Comparison of ENCODE assay signal across 29 cellular contexts in genomic region chr14:79745046-79745445, GRCh38.
"Had no signal": no experiment of that assay in that cellular context is flagged by ENCODE, and none has a peak within 500 bp of the region (broad histone marks: within the 10 kb centered on the region; RNA-seq: fewer than 3 reads in every experiment).

No MANE protein-coding gene starts in this region.

- DNase-seq: activated CD4-positive, alpha-beta memory T cell treated with anti-CD3 and anti-CD28 coated beads for 36 hours; activated CD4-positive, alpha-beta T cell treated with anti-CD3 and anti-CD28 coated beads for 36 hours; activated CD4-positive, alpha-beta T cell treated with anti-CD3 and anti-CD28 coated beads, Interleukin-2, amount 10 ng/mL, durations not matched to agents 24 days and 14 days; activated CD4-positive, CD25-positive, alpha-beta regulatory T cell; activated CD4-positive, CD25-positive, alpha-beta regulatory T cell treated with anti-CD3 and anti-CD28 coated beads, Interleukin-2, amount 50 U/mL, for 72 hours; activated CD8-positive, alpha-beta memory T cell treated with anti-CD3 and anti-CD28 coated beads, Interleukin-2, amount 10 ng/mL, durations not matched to agents 7 days and 5 days; activated CD8-positive, alpha-beta memory T cell treated with anti-CD3 and anti-CD28 coated beads, Interleukin-2, amount 50 U/mL, for 4 hours; activated CD8-positive, alpha-beta T cell treated with anti-CD3 and anti-CD28 coated beads, Interleukin-2, amount 10 ng/mL, durations not matched to agents 7 days and 5 days; activated effector memory CD4-positive, alpha-beta T cell treated with anti-CD3 and anti-CD28 coated beads, Interleukin-2, amount 50 U/mL, for 16 hours; activated naive CD4-positive, alpha-beta T cell treated with anti-CD3 and anti-CD28 coated beads for 36 hours; activated naive CD8-positive, alpha-beta T cell treated with anti-CD3 and anti-CD28 coated beads for 36 hours; activated naive CD8-positive, alpha-beta T cell treated with anti-CD3 and anti-CD28 coated beads, Interleukin-2, amount 50 U/mL, for 24 hours; activated T-cell treated with anti-CD3 and anti-CD28 coated beads, Interleukin-2, amount 50 U/mL, for 1 hour; activated T-cell treated with anti-CD3 and anti-CD28 coated beads, Interleukin-2, amount 50 U/mL, for 48 hours; adrenal gland; amygdala; aorta; body of pancreas; central memory CD4-positive, alpha-beta T cell; effector memory CD4-positive, alpha-beta T cell; erythroblast; foreskin fibroblast; head of caudate nucleus; hippocampal formation; T-helper 2 cell had no signal

- H3K4me3 Mint-ChIP-seq: activated CD4-positive, alpha-beta memory T cell treated with anti-CD3 and anti-CD28 coated beads for 36 hours; activated CD4-positive, alpha-beta T cell treated with anti-CD3 and anti-CD28 coated beads for 36 hours; activated CD4-positive, alpha-beta T cell treated with anti-CD3 and anti-CD28 coated beads, Interleukin-2, amount 10 ng/mL, durations not matched to agents 24 days and 14 days; activated CD8-positive, alpha-beta memory T cell treated with anti-CD3 and anti-CD28 coated beads, Interleukin-2, amount 10 ng/mL, durations not matched to agents 7 days and 5 days; activated CD8-positive, alpha-beta T cell treated with anti-CD3 and anti-CD28 coated beads, Interleukin-2, amount 10 ng/mL, durations not matched to agents 7 days and 5 days; activated naive CD4-positive, alpha-beta T cell treated with anti-CD3 and anti-CD28 coated beads for 36 hours; activated naive CD4-positive, alpha-beta T cell treated with anti-CD3 and anti-CD28 coated beads, Interleukin-2, amount 50 U/mL, for 24 hours; activated naive CD8-positive, alpha-beta T cell treated with anti-CD3 and anti-CD28 coated beads for 36 hours; activated naive CD8-positive, alpha-beta T cell treated with anti-CD3 and anti-CD28 coated beads, Interleukin-2, amount 50 U/mL, for 24 hours; activated T-helper 1 cell treated with anti-CD3 and anti-CD28 coated beads, Interleukin-12 subunit alpha, Interleukin-12 subunit beta, Interleukin-2, Interleukin-4 antibody, amounts not matched to agents 30 ng/mL and 10 ng/mL and 1 ng/mL, durations not matched to agents 14 hours and 24 hours and 36 hours had no signal

- H3K36me3 Mint-ChIP-seq: activated CD4-positive, alpha-beta memory T cell treated with anti-CD3 and anti-CD28 coated beads for 36 hours; activated CD8-positive, alpha-beta memory T cell treated with anti-CD3 and anti-CD28 coated beads, Interleukin-2, amount 10 ng/mL, durations not matched to agents 7 days and 5 days; activated naive CD4-positive, alpha-beta T cell treated with anti-CD3 and anti-CD28 coated beads, Interleukin-2, amount 50 U/mL, for 24 hours; activated naive CD8-positive, alpha-beta T cell treated with anti-CD3 and anti-CD28 coated beads for 36 hours had no signal

- H3K27me3 Mint-ChIP-seq: activated CD4-positive, alpha-beta memory T cell treated with anti-CD3 and anti-CD28 coated beads for 36 hours; activated CD4-positive, alpha-beta T cell treated with anti-CD3 and anti-CD28 coated beads for 36 hours; activated CD4-positive, alpha-beta T cell treated with anti-CD3 and anti-CD28 coated beads, Interleukin-2, amount 10 ng/mL, durations not matched to agents 24 days and 14 days; activated CD8-positive, alpha-beta memory T cell treated with anti-CD3 and anti-CD28 coated beads, Interleukin-2, amount 10 ng/mL, durations not matched to agents 7 days and 5 days; activated naive CD4-positive, alpha-beta T cell treated with anti-CD3 and anti-CD28 coated beads, Interleukin-2, amount 50 U/mL, for 24 hours; activated naive CD8-positive, alpha-beta T cell treated with anti-CD3 and anti-CD28 coated beads for 36 hours; activated naive CD8-positive, alpha-beta T cell treated with anti-CD3 and anti-CD28 coated beads, Interleukin-2, amount 50 U/mL, for 24 hours had no signal

- H3K27ac Mint-ChIP-seq: activated CD4-positive, alpha-beta memory T cell treated with anti-CD3 and anti-CD28 coated beads for 36 hours; activated CD4-positive, alpha-beta T cell treated with anti-CD3 and anti-CD28 coated beads for 36 hours; activated CD4-positive, alpha-beta T cell treated with anti-CD3 and anti-CD28 coated beads, Interleukin-2, amount 10 ng/mL, durations not matched to agents 24 days and 14 days; activated CD8-positive, alpha-beta memory T cell treated with anti-CD3 and anti-CD28 coated beads, Interleukin-2, amount 10 ng/mL, durations not matched to agents 7 days and 5 days; activated CD8-positive, alpha-beta T cell treated with anti-CD3 and anti-CD28 coated beads, Interleukin-2, amount 10 ng/mL, durations not matched to agents 7 days and 5 days; activated naive CD4-positive, alpha-beta T cell treated with anti-CD3 and anti-CD28 coated beads for 36 hours; activated naive CD4-positive, alpha-beta T cell treated with anti-CD3 and anti-CD28 coated beads, Interleukin-2, amount 50 U/mL, for 24 hours; activated naive CD8-positive, alpha-beta T cell treated with anti-CD3 and anti-CD28 coated beads for 36 hours; activated naive CD8-positive, alpha-beta T cell treated with anti-CD3 and anti-CD28 coated beads, Interleukin-2, amount 50 U/mL, for 24 hours; activated T-helper 1 cell treated with anti-CD3 and anti-CD28 coated beads, Interleukin-12 subunit alpha, Interleukin-12 subunit beta, Interleukin-2, Interleukin-4 antibody, amounts not matched to agents 30 ng/mL and 10 ng/mL and 1 ng/mL, durations not matched to agents 14 hours and 24 hours and 36 hours; activated T-helper 2 cell treated with anti-CD3 and anti-CD28 coated beads, Interferon-gamma antibody, Interleukin-2, Interleukin-4, amounts not matched to agents 10 μg/mL and 5 μg/mL and 100 μg/mL, durations not matched to agents 14 hours and 24 hours and 36 hours had no signal

- H3K9me3 ChIP-seq: adrenal gland, body of pancreas, esophagus muscularis mucosa had no signal

- H3K4me1 Mint-ChIP-seq: activated CD4-positive, alpha-beta T cell treated with anti-CD3 and anti-CD28 coated beads for 36 hours; activated CD4-positive, alpha-beta T cell treated with anti-CD3 and anti-CD28 coated beads, Interleukin-2, amount 10 ng/mL, durations not matched to agents 24 days and 14 days; activated CD8-positive, alpha-beta memory T cell treated with anti-CD3 and anti-CD28 coated beads, Interleukin-2, amount 10 ng/mL, durations not matched to agents 7 days and 5 days; activated naive CD4-positive, alpha-beta T cell treated with anti-CD3 and anti-CD28 coated beads, Interleukin-2, amount 50 U/mL, for 24 hours; activated naive CD8-positive, alpha-beta T cell treated with anti-CD3 and anti-CD28 coated beads for 36 hours; activated naive CD8-positive, alpha-beta T cell treated with anti-CD3 and anti-CD28 coated beads, Interleukin-2, amount 50 U/mL, for 24 hours had no signal

- H3K4me1 ChIP-seq: adrenal gland, body of pancreas had no signal

- H3K4me3 ChIP-seq: adrenal gland, body of pancreas, esophagus muscularis mucosa had no signal

- H3K27me3 ChIP-seq: adrenal gland, body of pancreas, esophagus muscularis mucosa had no signal

- H3K36me3 ChIP-seq: adrenal gland, esophagus muscularis mucosa had no signal

- H3K27ac ChIP-seq: adrenal gland, body of pancreas, esophagus muscularis mucosa had no signal

- H3K9me3 Mint-ChIP-seq: activated naive CD4-positive, alpha-beta T cell treated with anti-CD3 and anti-CD28 coated beads for 36 hours had no signal
